ENCODE assay signal across 1 cellular context in the genomic region with DNA sequence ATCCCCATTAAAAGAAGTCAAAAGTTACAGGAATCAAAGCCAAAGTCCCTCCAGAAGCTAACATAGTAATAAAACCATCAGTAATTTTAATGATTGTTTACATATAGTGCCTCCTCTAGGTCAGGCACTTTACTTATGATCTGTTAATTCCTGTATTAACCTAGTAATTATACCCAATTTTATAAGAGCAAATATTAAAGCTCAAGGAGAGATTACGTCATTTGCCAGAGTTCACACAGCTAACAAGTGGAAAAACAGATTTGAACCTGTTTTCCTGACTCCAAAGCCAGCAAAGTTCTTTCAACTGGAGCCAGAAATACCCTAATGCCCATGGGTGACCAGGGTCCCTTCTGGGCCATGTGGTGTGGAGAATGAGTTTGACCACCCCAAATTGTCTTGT.
TF ChIP-seq lines count a peak whose summit lies in the region.

No MANE protein-coding gene starts in this region.

TF ChIP-seq in GM23338, 12 proteins besides CTCF, POLR2A, EP300 and RAD21 (continued from another document):
- TF ChIP-seq, protein P1, sequence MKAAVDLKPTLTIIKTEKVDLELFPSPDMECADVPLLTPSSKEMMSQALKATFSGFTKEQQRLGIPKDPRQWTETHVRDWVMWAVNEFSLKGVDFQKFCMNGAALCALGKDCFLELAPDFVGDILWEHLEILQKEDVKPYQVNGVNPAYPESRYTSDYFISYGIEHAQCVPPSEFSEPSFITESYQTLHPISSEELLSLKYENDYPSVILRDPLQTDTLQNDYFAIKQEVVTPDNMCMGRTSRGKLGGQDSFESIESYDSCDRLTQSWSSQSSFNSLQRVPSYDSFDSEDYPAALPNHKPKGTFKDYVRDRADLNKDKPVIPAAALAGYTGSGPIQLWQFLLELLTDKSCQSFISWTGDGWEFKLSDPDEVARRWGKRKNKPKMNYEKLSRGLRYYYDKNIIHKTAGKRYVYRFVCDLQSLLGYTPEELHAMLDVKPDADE (IDR thresholded peaks at IDR 0.05), result no peak
- TF ChIP-seq ZNF331 (CRISPR knock-in tag; IDR thresholded peaks at IDR 0.05; ENCODE audit: low read depth), result no peak
- TF ChIP-seq CREB1 (CRISPR knock-in tag; IDR thresholded peaks at IDR 0.05; ENCODE audit: low read depth), result no peak
- TF ChIP-seq STAT1 (IDR thresholded peaks at IDR 0.05; ENCODE audit: unreplicated experiment), result no peak
- no peak for TF ChIP-seq ZNF114 (CRISPR knock-in tag; IDR thresholded peaks at IDR 0.05)
- TF ChIP-seq, protein P2, sequence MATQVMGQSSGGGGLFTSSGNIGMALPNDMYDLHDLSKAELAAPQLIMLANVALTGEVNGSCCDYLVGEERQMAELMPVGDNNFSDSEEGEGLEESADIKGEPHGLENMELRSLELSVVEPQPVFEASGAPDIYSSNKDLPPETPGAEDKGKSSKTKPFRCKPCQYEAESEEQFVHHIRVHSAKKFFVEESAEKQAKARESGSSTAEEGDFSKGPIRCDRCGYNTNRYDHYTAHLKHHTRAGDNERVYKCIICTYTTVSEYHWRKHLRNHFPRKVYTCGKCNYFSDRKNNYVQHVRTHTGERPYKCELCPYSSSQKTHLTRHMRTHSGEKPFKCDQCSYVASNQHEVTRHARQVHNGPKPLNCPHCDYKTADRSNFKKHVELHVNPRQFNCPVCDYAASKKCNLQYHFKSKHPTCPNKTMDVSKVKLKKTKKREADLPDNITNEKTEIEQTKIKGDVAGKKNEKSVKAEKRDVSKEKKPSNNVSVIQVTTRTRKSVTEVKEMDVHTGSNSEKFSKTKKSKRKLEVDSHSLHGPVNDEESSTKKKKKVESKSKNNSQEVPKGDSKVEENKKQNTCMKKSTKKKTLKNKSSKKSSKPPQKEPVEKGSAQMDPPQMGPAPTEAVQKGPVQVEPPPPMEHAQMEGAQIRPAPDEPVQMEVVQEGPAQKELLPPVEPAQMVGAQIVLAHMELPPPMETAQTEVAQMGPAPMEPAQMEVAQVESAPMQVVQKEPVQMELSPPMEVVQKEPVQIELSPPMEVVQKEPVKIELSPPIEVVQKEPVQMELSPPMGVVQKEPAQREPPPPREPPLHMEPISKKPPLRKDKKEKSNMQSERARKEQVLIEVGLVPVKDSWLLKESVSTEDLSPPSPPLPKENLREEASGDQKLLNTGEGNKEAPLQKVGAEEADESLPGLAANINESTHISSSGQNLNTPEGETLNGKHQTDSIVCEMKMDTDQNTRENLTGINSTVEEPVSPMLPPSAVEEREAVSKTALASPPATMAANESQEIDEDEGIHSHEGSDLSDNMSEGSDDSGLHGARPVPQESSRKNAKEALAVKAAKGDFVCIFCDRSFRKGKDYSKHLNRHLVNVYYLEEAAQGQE (IDR thresholded peaks at IDR 0.05; ENCODE audit: unreplicated experiment), result no peak
- no peak for TF ChIP-seq NANOG (IDR thresholded peaks at IDR 0.05; ENCODE audit: borderline replicate concordance)
